In the genomic region with DNA sequence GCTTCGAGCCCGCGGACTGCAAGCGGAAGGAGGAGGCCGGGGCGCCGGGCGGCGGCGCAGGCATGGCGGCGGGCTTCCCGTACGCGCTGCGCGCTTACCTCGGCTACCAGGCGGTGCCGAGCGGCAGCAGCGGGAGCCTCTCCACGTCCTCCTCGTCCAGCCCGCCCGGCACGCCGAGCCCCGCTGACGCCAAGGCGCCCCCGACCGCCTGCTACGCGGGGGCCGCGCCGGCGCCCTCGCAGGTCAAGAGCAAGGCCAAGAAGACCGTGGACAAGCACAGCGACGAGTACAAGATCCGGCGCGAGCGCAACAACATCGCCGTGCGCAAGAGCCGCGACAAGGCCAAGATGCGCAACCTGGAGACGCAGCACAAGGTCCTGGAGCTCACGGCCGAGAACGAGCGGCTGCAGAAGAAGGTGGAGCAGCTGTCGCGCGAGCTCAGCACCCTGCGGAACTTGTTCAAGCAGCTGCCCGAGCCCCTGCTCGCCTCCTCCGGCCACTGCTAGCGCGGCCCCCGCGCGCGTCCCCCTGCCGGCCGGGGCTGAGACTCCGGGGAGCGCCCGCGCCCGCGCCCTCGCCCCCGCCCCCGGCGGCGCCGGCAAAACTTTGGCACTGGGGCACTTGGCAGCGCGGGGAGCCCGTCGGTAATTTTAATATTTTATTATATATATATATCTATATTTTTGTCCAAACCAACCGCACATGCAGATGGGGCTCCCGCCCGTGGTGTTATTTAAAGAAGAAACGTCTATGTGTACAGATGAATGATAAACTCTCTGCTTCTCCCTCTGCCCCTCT, we compare ENCODE assay signal across 8 cellular contexts. TPM values are rescaled to one million over a fixed set of nuclear protein-coding genes. Genes with fewer than 3 reads are reported as not detected.
DNase-seq lines count a peak whose midpoint lies in the region; ATAC-seq, FAIRE-seq and TF ChIP-seq lines count a peak whose summit lies in the region.

No MANE protein-coding gene starts in this region.

- H2BK20ac ChIP-seq in H1 (ENCODE audit: low read length), result no peak overlapping the region

- ATAC-seq in HCT116 (peak; percentile 6; the same call in 1 of the 2 replicates), GM18870 (IDR thresholded peaks at IDR 0.05; ENCODE audit: unreplicated experiment) (no peak)

- H2BK12ac ChIP-seq in H1 (ENCODE audit: low read depth, low read length), result peak overlapping the region; percentile 87; the same call in 1 of the 2 replicates

- peaks cover 26% of the 10 kb centered on the region for H3K79me2 ChIP-seq in HCT116 (ENCODE audit: insufficient read depth, low read length)
- peaks cover 0 to 20% of the 10 kb centered on the region in 2 experiments; a peak in 2 of 4 replicates for H3K79me2 ChIP-seq in H1 (ENCODE audit: control insufficient read depth in 1 of 2, insufficient read depth in 2 of 2, low read length in 2 of 2)

- H4K5ac ChIP-seq in H1 (ENCODE audit: insufficient read length, low read depth, low read length), result peak overlapping the region; percentile 75

- H3K18ac ChIP-seq in H1 (ENCODE audit: extremely low read depth, low read length), result peak overlapping the region; percentile 99

- H3K9ac ChIP-seq in HCT116 (ENCODE audit: low read length) (peak overlapping the region; percentile 85), H1 (replicated peaks in 1 of 4; ENCODE audit: extremely low read depth in 1 of 4, low read depth in 3 of 4, low read length in 3 of 4) (peak overlapping the region; percentile 72 to 90 (median 81)), mucosa of stomach (ENCODE audit: low read length) (peak overlapping the region; percentile 94)

- H3K27ac Mint-ChIP-seq in activated CD4-positive, alpha-beta memory T cell treated with anti-CD3 and anti-CD28 coated beads, Interleukin-2, amount 10 ng/mL, durations not matched to agents 7 days and 5 days, result peak overlapping the region; percentile 99
- H3K27ac Mint-ChIP-seq in stimulated activated naive CD8-positive, alpha-beta T cell treated with anti-CD3 and anti-CD28 coated beads, Interleukin-15, Interleukin-2, amounts not matched to agents 100 ng/mL and 50 ng/mL, for 24 hours, result peak overlapping the region; percentile 95

- TF ChIP-seq CTCF in GM10248 (IDR thresholded peaks at IDR 0.05; ENCODE audit: control extremely low read depth, extremely low read depth, low read depth, missing control alignments) (peak; percentile 36), HCT116 (IDR thresholded peaks at IDR 0.05 in 2 of 3, conservative IDR thresholded peaks at IDR 0.05 in 1 of 3; ENCODE audit: borderline replicate concordance in 1 of 3, insufficient read depth in 1 of 3, low read depth in 2 of 3, low read length in 2 of 3) (no peak), H1 (IDR thresholded peaks at IDR 0.05; ENCODE audit: control extremely low read depth in 1 of 3, insufficient read depth in 1 of 3, low read depth in 1 of 3, low read length in 3 of 3) (peak; percentile 26 to 50 (median 37))

- TF ChIP-seq EP300 in H1 (IDR thresholded peaks at IDR 0.05; ENCODE audit: borderline replicate concordance in 1 of 2, low read depth in 2 of 2, low read length in 2 of 2), result no peak

- peak overlapping the region; percentile 68 to 91 for H3K4me3 ChIP-seq in HCT116 (replicated peaks in 1 of 2; ENCODE audit: low read depth in 1 of 2, low read length in 2 of 2)
- H3K4me3 ChIP-seq in H1 (ENCODE audit: extremely low read depth in 1 of 4, insufficient read depth in 2 of 4, low read depth in 3 of 4, low read length in 4 of 4), result peak overlapping the region; percentile 78 to 95 (median 82)
- H3K4me3 ChIP-seq in mucosa of stomach (ENCODE audit: low read length), result peak overlapping the region; percentile 87

- H4K20me1 ChIP-seq in HCT116 (ENCODE audit: insufficient read depth) (peaks cover 7% of the 10 kb centered on the region; the same call in 1 of the 2 replicates), H1 (replicated peaks in 1 of 2; ENCODE audit: control insufficient read depth in 1 of 2, insufficient read depth in 2 of 2, low read length in 2 of 2) (peaks cover 2 to 4% of the 10 kb centered on the region in 2 experiments)

- H3K23ac ChIP-seq in H1 (ENCODE audit: insufficient read length), result no peak overlapping the region

- H3K27me3 ChIP-seq in HCT116 (ENCODE audit: insufficient read depth, low read length) (no peaks in the 10 kb centered on the region), H1 (replicated peaks in 1 of 4; ENCODE audit: control insufficient read depth in 3 of 4, extremely low read depth in 1 of 4, insufficient read depth in 3 of 4, low read length in 3 of 4) (no peaks in the 10 kb centered on the region), mucosa of stomach (ENCODE audit: control insufficient read depth, insufficient read depth, low read length) (no peaks in the 10 kb centered on the region)

- WGBS in H1 (ENCODE audit: extremely low coverage in 1 of 2, insufficient coverage in 1 of 2, insufficient read length in 1 of 2, insufficient replicate concordance in 2 of 2, low coverage in 1 of 2, low lambda C conversion rate in 2 of 2, missing lambda C conversion rate in 1 of 2), 2 experiments, result 1% methylated on average over 92 of the region's 93 CpGs; no CpG with 5 or more reads in 1 of the 2 experiments

- DNase-seq in GM10248 (ENCODE audit: extremely low spot score) (peak; percentile 64), HCT116 (ENCODE audit: low read depth, low spot score) (no peak), NCI-H2171 treated with DMSO at 0.1 percent for 48 hours (lab: John Stamatoyannopoulos, UW) (peak; percentile 70), H1 (ENCODE audit: low read depth in 1 of 2, low spot score in 2 of 2) (peak in 1 of 2 experiments; percentile 76)
- DNase-seq in activated CD4-positive, alpha-beta memory T cell treated with anti-CD3 and anti-CD28 coated beads, Interleukin-2, amount 10 ng/mL, durations not matched to agents 7 days and 5 days, result peak; percentile 70

- H4K91ac ChIP-seq in H1 (replicated peaks; ENCODE audit: insufficient read length, low read length), result peak overlapping the region; percentile 93

- H3K4me2 ChIP-seq in HCT116 (ENCODE audit: low read length), result peak overlapping the region; percentile 96
- peak overlapping the region; percentile 68 to 96 for H3K4me2 ChIP-seq in H1 (ENCODE audit: insufficient read depth in 1 of 2, low read depth in 2 of 2, low read length in 2 of 2)

- peaks cover 23% of the 10 kb centered on the region for H3K36me3 Mint-ChIP-seq in activated CD4-positive, alpha-beta memory T cell treated with anti-CD3 and anti-CD28 coated beads, Interleukin-2, amount 10 ng/mL, durations not matched to agents 7 days and 5 days (ENCODE audit: low read depth)
- H3K36me3 Mint-ChIP-seq in stimulated activated naive CD8-positive, alpha-beta T cell treated with anti-CD3 and anti-CD28 coated beads, Interleukin-15, Interleukin-2, amounts not matched to agents 100 ng/mL and 50 ng/mL, for 24 hours (ENCODE audit: low read depth), result peaks cover 20% of the 10 kb centered on the region

- H3K27ac ChIP-seq in HCT116 (ENCODE audit: low read depth, low read length) (peak overlapping the region; percentile 85), H1 (ENCODE audit: low read depth, low read length) (no peak overlapping the region)

- peaks cover 5% of the 10 kb centered on the region; the same call in 1 of the 2 replicates for H3K23me2 ChIP-seq in H1 (ENCODE audit: low read depth, low read length)

- no peaks in the 10 kb centered on the region for H3K27me3 Mint-ChIP-seq in activated CD4-positive, alpha-beta memory T cell treated with anti-CD3 and anti-CD28 coated beads, Interleukin-2, amount 10 ng/mL, durations not matched to agents 7 days and 5 days
- H3K27me3 Mint-ChIP-seq in stimulated activated naive CD8-positive, alpha-beta T cell treated with anti-CD3 and anti-CD28 coated beads, Interleukin-15, Interleukin-2, amounts not matched to agents 100 ng/mL and 50 ng/mL, for 24 hours, result no peaks in the 10 kb centered on the region

- H3K4me1 Mint-ChIP-seq in activated CD4-positive, alpha-beta memory T cell treated with anti-CD3 and anti-CD28 coated beads, Interleukin-2, amount 10 ng/mL, durations not matched to agents 7 days and 5 days, result peaks cover 28% of the 10 kb centered on the region
- peaks cover 22% of the 10 kb centered on the region for H3K4me1 Mint-ChIP-seq in stimulated activated naive CD8-positive, alpha-beta T cell treated with anti-CD3 and anti-CD28 coated beads, Interleukin-15, Interleukin-2, amounts not matched to agents 100 ng/mL and 50 ng/mL, for 24 hours (ENCODE audit: low read depth)

- POLR2A ChIA-PET in GM10248 (lab: Yijun Ruan, JAX), result interaction anchor here (0.8 kb wide), 1 partner anchor 378 kb away, joined by 3 read pairs; no protein-coding TSS in a partner anchor
- POLR2A ChIA-PET in HCT116 (lab: Charles Lee), result interaction anchor here (0.6 to 1.8 kb wide), 16 partner anchors 13 to 272 kb away, joined by 3 to 10 read pairs (median 4); no protein-coding TSS in a partner anchor
- POLR2A ChIA-PET in activated CD4-positive, alpha-beta memory T cell treated with anti-CD3 and anti-CD28 coated beads, Interleukin-2, amount 10 ng/mL, durations not matched to agents 7 days and 5 days (lab: Charles Lee), result interaction anchor here (0.7 to 2.4 kb wide), 22 partner anchors 11 to 388 kb away, joined by 3 to 15 read pairs (median 4); no protein-coding TSS in a partner anchor
- POLR2A ChIA-PET in H1 (lab: Charles Lee; ENCODE audit: partially characterized antibody), result interaction anchor here (0.6 to 4.2 kb wide), 43 partner anchors 9 to 444 kb away, joined by 3 to 25 read pairs (median 4); a partner anchor contains a TSS

- H3K4me1 ChIP-seq in HCT116 (ENCODE audit: control insufficient read depth in 1 of 2, insufficient read depth in 2 of 2, low read length in 2 of 2), result peaks cover 34 to 52% of the 10 kb centered on the region in 2 experiments
- peaks cover 0 to 35% (median 21%) of the 10 kb centered on the region in 4 experiments; a peak in 6 of 7 replicates for H3K4me1 ChIP-seq in H1 (replicated peaks in 1 of 4; ENCODE audit: control insufficient read depth in 3 of 4, insufficient read depth in 4 of 4, low read length in 3 of 4)
- peaks cover 28% of the 10 kb centered on the region for H3K4me1 ChIP-seq in mucosa of stomach (ENCODE audit: control insufficient read depth, insufficient read depth, low read length)

- no peaks in the 10 kb centered on the region for H3K9me2 ChIP-seq in HCT116 (ENCODE audit: insufficient read depth)

- no peak overlapping the region for H2BK120ac ChIP-seq in H1 (replicated peaks; ENCODE audit: low read depth, low read length)

- peak overlapping the region; percentile 96 for H3K4me3 Mint-ChIP-seq in activated CD4-positive, alpha-beta memory T cell treated with anti-CD3 and anti-CD28 coated beads, Interleukin-2, amount 10 ng/mL, durations not matched to agents 7 days and 5 days
- peak overlapping the region; percentile 91 for H3K4me3 Mint-ChIP-seq in stimulated activated naive CD8-positive, alpha-beta T cell treated with anti-CD3 and anti-CD28 coated beads, Interleukin-15, Interleukin-2, amounts not matched to agents 100 ng/mL and 50 ng/mL, for 24 hours

- H3K9me3 ChIP-seq in HCT116 (ENCODE audit: control insufficient read depth in 1 of 2, insufficient read depth in 1 of 2, low read depth in 1 of 2, low read length in 2 of 2), result no peaks in the 10 kb centered on the region
- no peaks in the 10 kb centered on the region for H3K9me3 ChIP-seq in H1 (ENCODE audit: insufficient read depth in 2 of 2, low read depth in 1 of 2, low read length in 1 of 2)
- no peaks in the 10 kb centered on the region for H3K9me3 ChIP-seq in mucosa of stomach (ENCODE audit: control insufficient read depth, low read length)

- FAIRE-seq in H1 (lab: Jason Lieb, UNC), result no peak

- no peaks in the 10 kb centered on the region for H3K9me3 Mint-ChIP-seq in activated CD4-positive, alpha-beta memory T cell treated with anti-CD3 and anti-CD28 coated beads, Interleukin-2, amount 10 ng/mL, durations not matched to agents 7 days and 5 days
- H3K9me3 Mint-ChIP-seq in stimulated activated naive CD8-positive, alpha-beta T cell treated with anti-CD3 and anti-CD28 coated beads, Interleukin-15, Interleukin-2, amounts not matched to agents 100 ng/mL and 50 ng/mL, for 24 hours, result no peaks in the 10 kb centered on the region

- TF ChIP-seq RAD21 in HCT116 (IDR thresholded peaks at IDR 0.05; ENCODE audit: low read depth), result no peak
- no peak for TF ChIP-seq RAD21 in H1 (IDR thresholded peaks at IDR 0.05 in 1 of 2, conservative IDR thresholded peaks at IDR 0.05 in 1 of 2; ENCODE audit: low read depth in 2 of 2, low read length in 2 of 2)

- TF ChIP-seq POLR2A in HCT116 (IDR thresholded peaks at IDR 0.05; ENCODE audit: borderline replicate concordance, extremely low read depth, insufficient read depth, insufficient read length), result peak; percentile 16
- TF ChIP-seq POLR2A in H1 (IDR thresholded peaks at IDR 0.05; ENCODE audit: control extremely low read depth in 1 of 2, low read depth in 2 of 2, low read length in 2 of 2), result peak; percentile 41 to 61; a peak in 2 of 3 replicates

- 0 out of 2 replicates have a peak overlapping the region, but pooled peaks have one; percentile 77 for H2AK5ac ChIP-seq in H1 (ENCODE audit: low read depth, low read length)

- peak overlapping the region; percentile 90 for H2BK5ac ChIP-seq in H1 (ENCODE audit: low read depth, low read length)

- H3K4ac ChIP-seq in H1 (replicated peaks; ENCODE audit: insufficient read length, low read depth, low read length), result no peak overlapping the region

- H3K56ac ChIP-seq in H1 (replicated peaks; ENCODE audit: insufficient read length, low read depth, low read length), result no peak overlapping the region

- RAD21 ChIA-PET in HCT116 (lab: Charles Lee; ENCODE audit: low non-redundant PET in 1 of 2, low total read pairs in 2 of 2, uncharacterized antibody in 2 of 2, unreplicated experiment in 2 of 2), result interaction anchor here (0.5 to 1.4 kb wide), 3 partner anchors 94 to 276 kb away, joined by 3 to 8 read pairs (median 3); no protein-coding TSS in a partner anchor

- peak overlapping the region; percentile 97; the same call in 1 of the 2 replicates for H2BK15ac ChIP-seq in H1 (ENCODE audit: low read length)

- intact Hi-C loops in HCT116 (cut with micrococcal nuclease), result loop anchor here (5.0 kb wide), 1 partner anchor 91 kb away; no protein-coding TSS in a partner anchor

- H2AFZ ChIP-seq in HCT116 (ENCODE audit: low read depth, low read length, poor library complexity, severe bottlenecking), result no peak overlapping the region
- no peak overlapping the region for H2AFZ ChIP-seq in H1 (ENCODE audit: low read length)

- CTCF ChIA-PET in GM10248 (lab: Yijun Ruan, JAX) (interaction anchor here (0.7 to 17.7 kb wide), 8 partner anchors 9 to 382 kb away, joined by 3 to 243 read pairs (median 4); no protein-coding TSS in a partner anchor), HCT116 (lab: Charles Lee) (interaction anchor here (1.2 to 6.8 kb wide), 2 partner anchors 272 to 434 kb away, joined by 3 to 61 read pairs; no protein-coding TSS in a partner anchor), H1 (lab: Charles Lee; ENCODE audit: partially characterized antibody) (interaction anchor here (0.7 to 8.8 kb wide), 9 partner anchors 9 to 272 kb away, joined by 3 to 115 read pairs (median 4); no protein-coding TSS in a partner anchor)
- CTCF ChIA-PET in activated CD4-positive, alpha-beta memory T cell treated with anti-CD3 and anti-CD28 coated beads, Interleukin-2, amount 10 ng/mL, durations not matched to agents 7 days and 5 days (lab: Charles Lee), result interaction anchor here (0.7 to 5.7 kb wide), 10 partner anchors 10 to 603 kb away, joined by 3 to 82 read pairs (median 6); a partner anchor contains a TSS

- H3K79me1 ChIP-seq in H1 (ENCODE audit: low read depth, low read length), result peaks cover 4% of the 10 kb centered on the region

- BruUV-seq in HCT116 (replicated peaks; lab: Mats Ljungman, UMichigan), result no TSS peak

- peak overlapping the region; percentile 90 for H4K8ac ChIP-seq in H1 (ENCODE audit: extremely low read depth, insufficient read depth, low read length)

- no peak overlapping the region for H3K14ac ChIP-seq in H1 (ENCODE audit: insufficient read length)

- peaks cover 0 to 4% of the 10 kb centered on the region in 2 experiments; a peak in 1 of 4 replicates for H3K36me3 ChIP-seq in HCT116 (ENCODE audit: control insufficient read depth in 1 of 2, insufficient read depth in 2 of 2, low read length in 2 of 2)
- H3K36me3 ChIP-seq in H1 (ENCODE audit: control insufficient read depth in 2 of 4, insufficient read depth in 4 of 4, low read length in 3 of 4), result no peaks in the 10 kb centered on the region; a peak in 1 of 8 replicates
- peaks cover 6% of the 10 kb centered on the region for H3K36me3 ChIP-seq in mucosa of stomach (ENCODE audit: control insufficient read depth, insufficient read depth, low read length)

RNA-seq across cellular contexts. Expression of a gene that starts 1.1 kb away (rescaled TPM):
- total RNA-seq in HCT116 (2021; ENCODE audit: unreplicated experiment), result 113 TPM
- 49.1 and 50.9 TPM in 2 replicates for polyA plus RNA-seq in HCT116 (2012)
- 10 to 100 TPM; 36.5 to 37.5 TPM for total RNA-seq in activated CD4-positive, alpha-beta memory T cell treated with anti-CD3 and anti-CD28 coated beads, Interleukin-2, amount 10 ng/mL, durations not matched to agents 7 days and 5 days
- 24.1 and 24.5 TPM in 2 replicates for total RNA-seq in H1 (2021; fragmentation: NEBNext Ultra II Directional; extraction: Animal tissue kit (Norgen Biotek cat#: 25700))
- polyA plus RNA-seq in H1 (2011; rRNA removed), result 7.1 and 13.1 TPM in 2 replicates
- 16.1 TPM for polyA plus RNA-seq in H1 (2011; cell fraction: cytosol; rRNA removed)
- polyA plus RNA-seq in H1 (2011; cell fraction: nucleus; rRNA removed), result 10.5 TPM
- 6.1 to 8.3 TPM (median 7.2 TPM) in 4 replicates for polyA plus RNA-seq in H1 (2012, experiment 1 of 2)
- 4.8 TPM for polyA plus RNA-seq in H1 (2012, experiment 2 of 2)
- 15.1 TPM for polyA plus RNA-seq in H1 (2013, experiment 1 of 2)
- 15.0 TPM for polyA plus RNA-seq in H1 (2013, experiment 2 of 2)
- polyA minus RNA-seq in H1 (2011; rRNA and poly(A)+ RNA removed), result 1.3 and 1.4 TPM in 2 replicates
- polyA minus RNA-seq in H1 (2011; cell fraction: cytosol; rRNA and poly(A)+ RNA removed), result 18.6 TPM
- polyA minus RNA-seq in H1 (2011; cell fraction: nucleus; rRNA and poly(A)+ RNA removed), result 16.1 TPM

RNA-seq across cellular contexts. Expression of a gene that starts 38.2 kb away (rescaled TPM):
- 31.9 TPM for total RNA-seq in HCT116 (2021; ENCODE audit: unreplicated experiment)
- 43.0 and 49.4 TPM in 2 replicates for polyA plus RNA-seq in HCT116 (2012)
- 10 to 100 TPM; 30.3 to 32.3 TPM for total RNA-seq in activated CD4-positive, alpha-beta memory T cell treated with anti-CD3 and anti-CD28 coated beads, Interleukin-2, amount 10 ng/mL, durations not matched to agents 7 days and 5 days
- total RNA-seq in H1 (2021; fragmentation: NEBNext Ultra II Directional; extraction: Animal tissue kit (Norgen Biotek cat#: 25700)), result 28.9 and 33.3 TPM in 2 replicates
- polyA plus RNA-seq in H1 (2011; rRNA removed), result 75.9 and 82.7 TPM in 2 replicates
- polyA plus RNA-seq in H1 (2011; cell fraction: cytosol; rRNA removed), result 32.6 TPM
- polyA plus RNA-seq in H1 (2011; cell fraction: nucleus; rRNA removed), result 44.3 TPM
- polyA plus RNA-seq in H1 (2012, experiment 1 of 2), result 23.4 to 37.5 TPM (median 32.2 TPM) in 4 replicates
- 31.5 TPM for polyA plus RNA-seq in H1 (2012, experiment 2 of 2)
- polyA plus RNA-seq in H1 (2013, experiment 1 of 2), result 51.2 TPM
- 59.3 TPM for polyA plus RNA-seq in H1 (2013, experiment 2 of 2)
- polyA minus RNA-seq in H1 (2011; rRNA and poly(A)+ RNA removed), result 63.8 and 102 TPM in 2 replicates
- polyA minus RNA-seq in H1 (2011; cell fraction: cytosol; rRNA and poly(A)+ RNA removed), result 37.4 TPM
- 12.9 TPM for polyA minus RNA-seq in H1 (2011; cell fraction: nucleus; rRNA and poly(A)+ RNA removed)

Comparison
In these comparisons a context has a peak if more than half of its experiments do, and no peak if none do; other contexts are left out.
1. CTCF ChIP-seq: peak in GM10248 (single experiment) and H1 (3 of 3); none in HCT116 (0 of 3).
2. Peak in every context shown above with its lines, with median percentiles within 50 percentile points of each other: H3K4me3 ChIP-seq and H3K9ac ChIP-seq.